Comparison of ENCODE assay signal across 10 cellular contexts in genomic region chr5:67192719-67193464, GRCh38. TPM values are rescaled to one million over a fixed set of nuclear protein-coding genes. Genes with fewer than 3 reads are reported as not detected.
DNase-seq lines count a peak whose midpoint lies in the region; ATAC-seq and TF ChIP-seq lines count a peak whose summit lies in the region.
"Had no signal": no experiment of that assay in that cellular context is flagged by ENCODE, and none has a peak within 500 bp of the region (broad histone marks: within the 10 kb centered on the region; RNA-seq: fewer than 3 reads in every experiment).

No MANE protein-coding gene starts in this region.

- H3K27ac ChIP-seq in substantia nigra (ENCODE audit: low read depth, low read length, poor library complexity, severe bottlenecking): peak overlapping the region; percentile 44
- H3K27ac ChIP-seq: gastrocnemius medialis had no signal

- peak; percentile 30 for ATAC-seq in GM21529 (IDR thresholded peaks at IDR 0.05; ENCODE audit: unreplicated experiment)
- ATAC-seq in HG03108 (IDR thresholded peaks at IDR 0.05; ENCODE audit: unreplicated experiment): no peak
- ATAC-seq: gastrocnemius medialis had no signal

- DNase-seq in NOMO-1 treated with DMSO at 0.1 percent for 48 hours (lab: John Stamatoyannopoulos, UW; ENCODE audit: unreplicated experiment) (peak; percentile 96), fibroblast of the aortic adventitia (ENCODE audit: low read depth) (peak; percentile 15), substantia nigra (lab: John Stamatoyannopoulos, UW) (peak in 1 of 49 donors; percentile 24), NCI-H510A treated with DMSO at 0.1 percent for 48 hours (lab: John Stamatoyannopoulos, UW) (no peak), HT-29 (ENCODE audit: low spot score) (no peak), NCI-H524 (lab: John Stamatoyannopoulos, UW) (no peak)
- DNase-seq: activated CD4-positive, alpha-beta memory T cell treated with anti-CD3 and anti-CD28 coated beads for 36 hours; gastrocnemius medialis had no signal

- TF ChIP-seq CTCF in fibroblast of the aortic adventitia (IDR thresholded peaks at IDR 0.05; ENCODE audit: insufficient read depth, low read length): no peak

- no peak overlapping the region for H3K4me3 ChIP-seq in fibroblast of the aortic adventitia (ENCODE audit: low read depth, low read length)
- H3K4me3 ChIP-seq: gastrocnemius medialis had no signal

RNA-seq across cellular contexts. Expression of gene CD180, which starts 3.7 kb away (rescaled TPM):
- 0.09 and 0.16 TPM in 2 replicates for total RNA-seq in fibroblast of the aortic adventitia (ENCODE audit: low replicate concordance)
- not detected in 2 replicates for total RNA-seq in HT-29 (2014; rRNA removed; shearing (Covaris generic))

Comparison
In these comparisons a context has a peak if more than half of its experiments do, and no peak if none do; other contexts are left out.
1. DNase-seq: peak in NOMO-1 treated with DMSO at 0.1 percent for 48 hours (single experiment) and fibroblast of the aortic adventitia (single experiment); none in NCI-H510A treated with DMSO at 0.1 percent for 48 hours (single experiment), HT-29 (single experiment) and NCI-H524 (0 of 2).